ENCODE assay signal across 2 cellular contexts in the genomic region with DNA sequence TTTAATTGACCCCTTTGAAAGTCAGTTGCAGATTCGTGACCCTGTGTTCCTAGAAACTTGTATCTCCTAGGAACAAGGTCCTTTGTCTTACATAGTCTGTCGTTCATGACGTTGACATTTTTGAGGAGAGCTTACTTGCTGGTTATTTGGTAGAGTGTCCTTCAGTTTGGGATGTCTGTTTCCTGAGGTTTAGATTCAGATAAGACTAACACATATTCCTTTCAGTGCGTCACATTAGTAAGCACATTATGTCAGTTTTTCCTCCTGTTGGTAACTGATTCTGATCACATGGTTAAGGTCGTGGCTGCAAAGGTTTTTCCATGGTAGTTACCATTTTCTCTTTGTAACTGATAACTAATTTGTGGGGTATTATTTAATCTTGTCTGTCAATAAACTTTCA.
TF ChIP-seq lines count a peak whose summit lies in the region.

No MANE protein-coding gene starts in this region.

TF ChIP-seq in IMR-90, 13 proteins besides CTCF, POLR2A, EP300 and RAD21 (continued from another document):
- TF ChIP-seq ELK1 (IDR thresholded peaks at IDR 0.05; ENCODE audit: borderline replicate concordance, low read depth, low read length) (no peak), SMC3 (IDR thresholded peaks at IDR 0.05; ENCODE audit: low read depth, low read length) (no peak), MAZ (IDR thresholded peaks at IDR 0.05; ENCODE audit: borderline replicate concordance, low read depth, low read length) (no peak), CEBPB (IDR thresholded peaks at IDR 0.05; ENCODE audit: low read depth, low read length) (no peak), BHLHE40 (IDR thresholded peaks at IDR 0.05; ENCODE audit: low read depth, low read length) (no peak)
- TF ChIP-seq, protein P1, sequence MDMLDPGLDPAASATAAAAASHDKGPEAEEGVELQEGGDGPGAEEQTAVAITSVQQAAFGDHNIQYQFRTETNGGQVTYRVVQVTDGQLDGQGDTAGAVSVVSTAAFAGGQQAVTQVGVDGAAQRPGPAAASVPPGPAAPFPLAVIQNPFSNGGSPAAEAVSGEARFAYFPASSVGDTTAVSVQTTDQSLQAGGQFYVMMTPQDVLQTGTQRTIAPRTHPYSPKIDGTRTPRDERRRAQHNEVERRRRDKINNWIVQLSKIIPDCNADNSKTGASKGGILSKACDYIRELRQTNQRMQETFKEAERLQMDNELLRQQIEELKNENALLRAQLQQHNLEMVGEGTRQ (IDR thresholded peaks at IDR 0.05; ENCODE audit: low read depth, low read length) = no peak

TF ChIP-seq in WTC11, 78 proteins besides CTCF, POLR2A, EP300 and RAD21 (continued from another document):
- TF ChIP-seq E2F5 (CRISPR knock-in tag; IDR thresholded peaks at IDR 0.05) (no peak), ZSCAN18 (CRISPR knock-in tag; IDR thresholded peaks at IDR 0.05) (no peak), NFYB (CRISPR knock-in tag; conservative IDR thresholded peaks at IDR 0.05; ENCODE audit: low read depth) (no peak)
